1 cellular context compared by ENCODE assay signal in genomic region chr1:62391369-62391971, GRCh38.
TF ChIP-seq lines count a peak whose summit lies in the region.

No MANE protein-coding gene starts in this region.

TF ChIP-seq in Ishikawa, 13 proteins besides CTCF, POLR2A, EP300 and RAD21 (continued from another document):
- TF ChIP-seq REST (IDR thresholded peaks at IDR 0.05; ENCODE audit: low read depth) (no peak), MAX (IDR thresholded peaks at IDR 0.05) (no peak)
